22 cellular contexts compared by ENCODE assay signal in the genomic region with DNA sequence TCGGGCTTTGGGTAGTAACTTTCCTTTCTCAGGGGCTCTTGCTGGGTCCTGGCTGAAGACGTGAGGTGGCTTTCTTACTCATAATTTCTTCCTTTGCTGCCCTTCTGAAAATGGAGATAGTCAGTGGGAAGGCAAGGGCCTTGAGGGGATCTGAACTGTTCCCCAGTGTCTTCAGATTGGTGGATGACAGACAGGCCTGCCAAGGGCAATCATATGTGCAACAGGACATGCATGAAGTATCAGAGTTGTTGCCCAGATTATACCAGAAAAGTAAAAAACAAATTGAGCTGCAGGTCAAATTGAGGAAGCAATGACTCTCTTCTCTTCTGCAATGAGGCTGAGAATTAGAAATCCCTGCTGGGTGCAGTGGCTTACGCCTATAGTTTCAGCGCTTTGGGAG.
"Had no signal": no experiment of that assay in that cellular context is flagged by ENCODE, and none has a peak within 500 bp of the region (broad histone marks: within the 10 kb centered on the region; RNA-seq: fewer than 3 reads in every experiment).

No MANE protein-coding gene starts in this region.

- H3K4me3 ChIP-seq: coronary artery, dorsolateral prefrontal cortex, esophagus squamous epithelium, gastrocnemius medialis, heart right ventricle, left lung, lower lobe of right lung, mucosa of descending colon had no signal

- H3K27ac Mint-ChIP-seq: mesothelial cell of epicardium; naive B cell; naive thymus-derived CD8-positive, alpha-beta T cell had no signal

- H3K27ac ChIP-seq: coronary artery, dorsolateral prefrontal cortex, esophagus squamous epithelium, gastrocnemius medialis, heart right ventricle, left lung, lower lobe of right lung had no signal

- H3K36me3 ChIP-seq: esophagus squamous epithelium, gastrocnemius medialis, heart right ventricle, left lung, lower lobe of right lung had no signal

- H3K27me3 ChIP-seq: esophagus squamous epithelium, gastrocnemius medialis, left lung had no signal

- H3K4me1 Mint-ChIP-seq: mesothelial cell of epicardium; naive thymus-derived CD8-positive, alpha-beta T cell had no signal

- H3K4me1 ChIP-seq: esophagus squamous epithelium, gastrocnemius medialis, heart right ventricle, left lung, lower lobe of right lung had no signal

- ATAC-seq: gastrocnemius medialis; heart right ventricle; left cardiac atrium; left lung; left ventricle myocardium superior; lower lobe of right lung; mucosa of descending colon; naive thymus-derived CD8-positive, alpha-beta T cell had no signal

- H3K4me3 Mint-ChIP-seq: mesothelial cell of epicardium; naive thymus-derived CD8-positive, alpha-beta T cell had no signal

- H3K9me3 Mint-ChIP-seq: mesothelial cell of epicardium had no signal

- H3K9me3 ChIP-seq: esophagus squamous epithelium, gastrocnemius medialis, heart right ventricle, left lung, lower lobe of right lung, mucosa of descending colon had no signal

- DNase-seq: dermis blood vessel endothelial cell; dorsolateral prefrontal cortex; effector CD4-positive, alpha-beta T cell; effector memory CD4-positive, alpha-beta T cell; esophagus squamous epithelium; foreskin fibroblast; foreskin melanocyte; gastrocnemius medialis; glutamatergic neuron; head of caudate nucleus; heart right ventricle; hippocampal formation; left cardiac atrium; left lung; left ventricle myocardium superior; lower lobe of right lung; mesenchymal stem cell; mucosa of descending colon; naive B cell; naive thymus-derived CD8-positive, alpha-beta T cell had no signal

- H3K36me3 Mint-ChIP-seq: mesothelial cell of epicardium; naive B cell; naive thymus-derived CD8-positive, alpha-beta T cell had no signal
